1 cellular context compared by ENCODE assay signal in genomic region chr1:2232255-2232915, GRCh38.
TF ChIP-seq lines count a peak whose summit lies in the region.

No MANE protein-coding gene starts in this region.

TF ChIP-seq in HepG2, 621 proteins besides CTCF, POLR2A, EP300 and RAD21 (continued from another document and continues in another):
- peak; percentile 90 for TF ChIP-seq RXRB (CRISPR knock-in tag; IDR thresholded peaks at IDR 0.05; ENCODE audit: borderline replicate concordance)
- no peak for TF ChIP-seq ZFYVE20 (CRISPR knock-in tag; IDR thresholded peaks at IDR 0.05; ENCODE audit: borderline replicate concordance, low read depth)
- no peak for TF ChIP-seq BRF2 (CRISPR knock-in tag; IDR thresholded peaks at IDR 0.05)
- TF ChIP-seq TRIM24 (CRISPR knock-in tag; IDR thresholded peaks at IDR 0.05) = no peak
- TF ChIP-seq HOXA7 (CRISPR knock-in tag; IDR thresholded peaks at IDR 0.05) = no peak
- no peak for TF ChIP-seq IKZF4 (CRISPR knock-in tag; IDR thresholded peaks at IDR 0.05; ENCODE audit: borderline replicate concordance, low read depth, not compliant biosample characterization)
- no peak for TF ChIP-seq XRCC5 (optimal IDR thresholded peaks at IDR 0.05; ENCODE audit: low read length)
- TF ChIP-seq ONECUT2 (CRISPR knock-in tag; IDR thresholded peaks at IDR 0.05) = peak; percentile 93
- TF ChIP-seq PHF20 (CRISPR knock-in tag; IDR thresholded peaks at IDR 0.05) = no peak
- TF ChIP-seq ZFP36 (IDR thresholded peaks at IDR 0.05; ENCODE audit: borderline replicate concordance, low read depth, low read length, partially characterized antibody) = no peak
- no peak for TF ChIP-seq ZBTB38 (CRISPR knock-in tag; IDR thresholded peaks at IDR 0.05)
- TF ChIP-seq YEATS4 (CRISPR knock-in tag; IDR thresholded peaks at IDR 0.05; ENCODE audit: borderline replicate concordance) = no peak; the same call in 1 of the 2 replicates
- TF ChIP-seq ZNF768 (CRISPR knock-in tag; IDR thresholded peaks at IDR 0.05) = peak; percentile 80
- TF ChIP-seq HDAC2 (CRISPR knock-in tag; IDR thresholded peaks at IDR 0.05) = peak; percentile 87
- TF ChIP-seq FOXO1 (CRISPR knock-in tag; IDR thresholded peaks at IDR 0.05) = peak; percentile 94
- TF ChIP-seq IKZF5 (CRISPR knock-in tag; IDR thresholded peaks at IDR 0.05) = peak; percentile 44; the same call in 1 of the 2 replicates
- TF ChIP-seq ZNF597 (CRISPR knock-in tag; IDR thresholded peaks at IDR 0.05) = no peak
- no peak for TF ChIP-seq ZNF781 (CRISPR knock-in tag; IDR thresholded peaks at IDR 0.05; ENCODE audit: borderline replicate concordance, not compliant biosample characterization)
- peak; percentile 82 for TF ChIP-seq ZNF609 (CRISPR knock-in tag; IDR thresholded peaks at IDR 0.05; ENCODE audit: borderline replicate concordance)
- TF ChIP-seq SSRP1 (CRISPR knock-in tag; IDR thresholded peaks at IDR 0.05) = no peak; the same call in 1 of the 2 replicates
- TF ChIP-seq CENPBD1 (CRISPR knock-in tag; IDR thresholded peaks at IDR 0.05; ENCODE audit: borderline replicate concordance, low read depth) = no peak
- TF ChIP-seq ZFP1 (CRISPR knock-in tag; IDR thresholded peaks at IDR 0.05) = 0 out of 2 replicates have a peak, but pooled peaks have one; percentile 44
- TF ChIP-seq ZXDC (CRISPR knock-in tag; IDR thresholded peaks at IDR 0.05) = 0 out of 2 replicates have a peak, but pooled peaks have one; percentile 17
- TF ChIP-seq ZNF607 (CRISPR knock-in tag; IDR thresholded peaks at IDR 0.05; ENCODE audit: borderline replicate concordance) = no peak
- TF ChIP-seq ZC3H4 (CRISPR knock-in tag; IDR thresholded peaks at IDR 0.05; ENCODE audit: borderline replicate concordance) = no peak
- no peak for TF ChIP-seq SAFB2 (CRISPR knock-in tag; IDR thresholded peaks at IDR 0.05; ENCODE audit: borderline replicate concordance, low read depth)
- no peak for TF ChIP-seq ATAD3A (CRISPR knock-in tag; IDR thresholded peaks at IDR 0.05)
- peak; percentile 66 for TF ChIP-seq HOXA3 (CRISPR knock-in tag; IDR thresholded peaks at IDR 0.05)
- TF ChIP-seq ZNF446 (CRISPR knock-in tag; IDR thresholded peaks at IDR 0.05) = no peak
- no peak for TF ChIP-seq ZNF382 (CRISPR knock-in tag; IDR thresholded peaks at IDR 0.05; ENCODE audit: borderline replicate concordance)
- TF ChIP-seq BCLAF1 (IDR thresholded peaks at IDR 0.05) = no peak
- no peak for TF ChIP-seq ZNF879 (CRISPR knock-in tag; IDR thresholded peaks at IDR 0.05)
- TF ChIP-seq ZNF557 (CRISPR knock-in tag; IDR thresholded peaks at IDR 0.05) = no peak
- peak; percentile 59; the same call in 1 of the 2 replicates for TF ChIP-seq NFKB2 (CRISPR knock-in tag; IDR thresholded peaks at IDR 0.05; ENCODE audit: borderline replicate concordance)
- no peak for TF ChIP-seq ZNF329 (CRISPR knock-in tag; IDR thresholded peaks at IDR 0.05; ENCODE audit: low read depth)
- TF ChIP-seq TP53 (CRISPR knock-in tag; conservative IDR thresholded peaks at IDR 0.05) = no peak
- no peak for TF ChIP-seq ZNF780A (CRISPR knock-in tag; IDR thresholded peaks at IDR 0.05)
- peak; percentile 62; the same call in 1 of the 2 replicates for TF ChIP-seq ZNF580 (CRISPR knock-in tag; IDR thresholded peaks at IDR 0.05; ENCODE audit: borderline replicate concordance, low read depth)
- TF ChIP-seq DZIP1 (CRISPR knock-in tag; IDR thresholded peaks at IDR 0.05) = no peak
- no peak for TF ChIP-seq MAZ (IDR thresholded peaks at IDR 0.05; ENCODE audit: borderline replicate concordance, low read depth, low read length)
- no peak; the same call in 1 of the 2 replicates for TF ChIP-seq MAZ (CRISPR knock-in tag; IDR thresholded peaks at IDR 0.05; ENCODE audit: low read depth)
- no peak for TF ChIP-seq ZNF280B (CRISPR knock-in tag; IDR thresholded peaks at IDR 0.05; ENCODE audit: borderline replicate concordance)
- TF ChIP-seq MAF1 (CRISPR knock-in tag; IDR thresholded peaks at IDR 0.05; ENCODE audit: borderline replicate concordance) = no peak
- TF ChIP-seq CBX1 (IDR thresholded peaks at IDR 0.05; ENCODE audit: low read depth) = no peak
- 0 out of 2 replicates have a peak, but pooled peaks have one; percentile 56 for TF ChIP-seq ZNF292 (CRISPR knock-in tag; IDR thresholded peaks at IDR 0.05; ENCODE audit: borderline replicate concordance, low read depth)
- TF ChIP-seq KDM1A (CRISPR knock-in tag; IDR thresholded peaks at IDR 0.05) = no peak
